In the genomic region with DNA sequence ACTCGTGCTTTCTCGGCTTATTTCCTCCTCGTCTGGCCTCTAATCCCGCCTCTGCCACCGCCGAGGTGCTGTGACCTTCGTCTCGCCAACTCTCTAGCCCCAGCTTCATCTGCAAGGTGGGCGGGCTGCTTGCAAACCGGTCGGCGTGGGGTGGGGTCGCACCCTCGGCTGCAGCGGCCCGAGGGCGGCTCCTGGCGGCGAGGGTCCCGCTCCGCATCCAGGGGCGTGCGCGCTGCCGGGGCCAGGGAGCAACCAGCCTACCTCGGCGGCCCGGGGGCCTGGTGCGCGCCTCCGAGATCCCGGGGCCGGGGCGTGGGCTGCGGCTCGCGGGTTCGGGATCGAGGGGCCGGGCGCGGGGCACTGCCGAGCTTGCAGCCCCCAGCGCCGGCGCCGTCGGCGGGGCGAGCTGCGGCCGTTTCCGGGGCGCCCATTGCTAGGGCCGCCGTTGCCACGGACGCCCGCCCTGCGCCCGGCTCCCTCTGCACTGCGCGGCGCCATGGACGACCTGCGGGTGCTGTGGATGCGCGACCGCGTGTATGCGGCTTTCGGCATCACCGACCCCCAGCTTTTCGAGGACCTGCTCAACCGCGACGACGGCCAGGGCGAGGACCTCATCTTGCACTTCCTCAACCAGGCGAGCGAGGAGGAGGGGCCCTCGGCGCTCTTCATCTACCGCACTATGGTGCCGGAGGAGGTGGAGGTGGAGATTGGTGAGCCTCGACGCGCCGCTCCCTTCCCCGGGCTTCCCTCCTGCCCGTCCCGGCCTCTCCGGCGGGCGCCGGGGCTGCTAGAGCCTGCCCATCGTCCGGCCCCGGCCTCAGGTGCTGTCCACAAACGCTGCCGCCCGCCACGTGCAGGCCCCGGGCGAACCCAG, we compare ENCODE assay signal across 8 cellular contexts. TPM values are rescaled to one million over a fixed set of nuclear protein-coding genes. Genes with fewer than 3 reads are reported as not detected.
DNase-seq lines count a peak whose midpoint lies in the region; ATAC-seq and TF ChIP-seq lines count a peak whose summit lies in the region.

A gene with protein sequence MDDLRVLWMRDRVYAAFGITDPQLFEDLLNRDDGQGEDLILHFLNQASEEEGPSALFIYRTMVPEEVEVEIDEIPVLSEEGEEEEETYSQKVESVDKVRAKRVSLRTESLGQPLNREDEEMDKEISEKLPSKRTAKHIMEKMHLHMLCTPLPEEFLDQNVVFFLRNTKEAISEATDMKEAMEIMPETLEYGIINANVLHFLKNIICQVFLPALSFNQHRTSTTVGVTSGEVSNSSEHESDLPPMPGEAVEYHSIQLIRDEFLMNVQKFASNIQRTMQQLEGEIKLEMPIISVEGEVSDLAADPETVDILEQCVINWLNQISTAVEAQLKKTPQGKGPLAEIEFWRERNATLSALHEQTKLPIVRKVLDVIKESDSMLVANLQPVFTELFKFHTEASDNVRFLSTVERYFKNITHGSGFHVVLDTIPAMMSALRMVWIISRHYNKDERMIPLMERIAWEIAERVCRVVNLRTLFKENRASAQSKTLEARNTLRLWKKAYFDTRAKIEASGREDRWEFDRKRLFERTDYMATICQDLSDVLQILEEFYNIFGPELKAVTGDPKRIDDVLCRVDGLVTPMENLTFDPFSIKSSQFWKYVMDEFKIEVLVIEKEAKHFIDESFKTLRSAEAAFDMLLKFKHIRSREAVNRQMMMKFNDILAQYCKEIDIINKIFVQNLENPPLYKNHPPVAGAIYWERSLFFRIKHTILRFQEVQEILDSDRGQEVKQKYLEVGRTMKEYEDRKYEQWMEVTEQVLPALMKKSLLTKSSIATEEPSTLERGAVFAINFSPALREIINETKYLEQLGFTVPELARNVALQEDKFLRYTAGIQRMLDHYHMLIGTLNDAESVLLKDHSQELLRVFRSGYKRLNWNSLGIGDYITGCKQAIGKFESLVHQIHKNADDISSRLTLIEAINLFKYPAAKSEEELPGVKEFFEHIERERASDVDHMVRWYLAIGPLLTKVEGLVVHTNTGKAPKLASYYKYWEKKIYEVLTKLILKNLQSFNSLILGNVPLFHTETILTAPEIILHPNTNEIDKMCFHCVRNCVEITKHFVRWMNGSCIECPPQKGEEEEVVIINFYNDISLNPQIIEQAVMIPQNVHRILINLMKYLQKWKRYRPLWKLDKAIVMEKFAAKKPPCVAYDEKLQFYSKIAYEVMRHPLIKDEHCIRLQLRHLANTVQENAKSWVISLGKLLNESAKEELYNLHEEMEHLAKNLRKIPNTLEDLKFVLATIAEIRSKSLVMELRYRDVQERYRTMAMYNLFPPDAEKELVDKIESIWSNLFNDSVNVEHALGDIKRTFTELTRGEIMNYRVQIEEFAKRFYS (N-terminal part only) (plus strand): TSS at position 461 of the 874 bp plus-strand sequence. CDS start 36 bp downstream, at position 497.

- H3K4me1 ChIP-seq in hepatocyte (ENCODE audit: insufficient read depth) (peaks cover 10% of the 10 kb centered on the region), smooth muscle cell (ENCODE audit: low read depth) (peaks cover 7% of the 10 kb centered on the region)

- ATAC-seq in GM21825 (IDR thresholded peaks at IDR 0.05; ENCODE audit: unreplicated experiment), result peak; percentile 69

- no peak within 1 kb of the TSS for H3K27ac ChIP-seq in hepatocyte
- H3K27ac ChIP-seq in smooth muscle cell (ENCODE audit: low read depth), result no peak within 1 kb of the TSS

- H3K9me3 ChIP-seq in hepatocyte (ENCODE audit: low read depth), result no peaks in the 10 kb centered on the region
- H3K9me3 ChIP-seq in smooth muscle cell (replicated peaks; ENCODE audit: low read depth), result no peaks in the 10 kb centered on the region

- peak within 1 kb of the TSS; percentile 68 for H2AFZ ChIP-seq in hepatocyte
- H2AFZ ChIP-seq in smooth muscle cell (ENCODE audit: low read depth), result no peak within 1 kb of the TSS

- TF ChIP-seq CTCF in hepatocyte (IDR thresholded peaks at IDR 0.05; ENCODE audit: poor library complexity) (peak; percentile 51), smooth muscle cell (IDR thresholded peaks at IDR 0.05; ENCODE audit: borderline replicate concordance, insufficient read depth, poor library complexity, severe bottlenecking) (peak; percentile 34)

- H3K4me2 ChIP-seq in hepatocyte (peak within 1 kb of the TSS; percentile 99), smooth muscle cell (peak within 1 kb of the TSS; percentile 98)

- no peaks in the 10 kb centered on the region for H3F3A ChIP-seq in smooth muscle cell (ENCODE audit: low read depth)

- H4K20me1 ChIP-seq in hepatocyte (ENCODE audit: insufficient read depth, poor library complexity, severe bottlenecking) (no peaks in the 10 kb centered on the region), smooth muscle cell (ENCODE audit: low read depth) (no peaks in the 10 kb centered on the region)

- no peaks in the 10 kb centered on the region for H3K9me2 ChIP-seq in hepatocyte (replicated peaks; ENCODE audit: insufficient read depth)

- H3K27me3 ChIP-seq in hepatocyte (peaks cover 3% of the 10 kb centered on the region), smooth muscle cell (ENCODE audit: low read depth) (peaks cover 37% of the 10 kb centered on the region)

- H3K36me3 ChIP-seq in hepatocyte (replicated peaks; ENCODE audit: insufficient read depth, low read depth) (no peaks in the 10 kb centered on the region), smooth muscle cell (ENCODE audit: low read depth) (no peaks in the 10 kb centered on the region)

- DNase-seq in GM03348 (ENCODE audit: low spot score), result peak; percentile 69
- peak; percentile 65 for DNase-seq in NCI-H510A (lab: John Stamatoyannopoulos, UW)
- peak; percentile 24 for DNase-seq in activated gamma-delta T cell treated with anti-CD3 and anti-CD28 coated beads, Interleukin-2, amount 50 U/mL, for 16 hours (ENCODE audit: low read depth)
- DNase-seq in hepatocyte (ENCODE audit: low spot score), result peak; percentile 72
- DNase-seq in smooth muscle cell (lab: John Stamatoyannopoulos, UW; ENCODE audit: unreplicated experiment), result no peak
- DNase-seq in T-helper 9 cell, result no peak
- DNase-seq in NCI-H2029 (lab: John Stamatoyannopoulos, UW), result no peak

- no peaks in the 10 kb centered on the region for H3K79me2 ChIP-seq in hepatocyte
- no peaks in the 10 kb centered on the region for H3K79me2 ChIP-seq in smooth muscle cell (ENCODE audit: low read depth)

- peak within 1 kb of the TSS; percentile 64 for H3K4me3 ChIP-seq in hepatocyte
- peak within 1 kb of the TSS; percentile 66 for H3K4me3 ChIP-seq in smooth muscle cell

- no peak within 1 kb of the TSS for H3K9ac ChIP-seq in smooth muscle cell (ENCODE audit: low read depth)

- 2% methylated on average over 72 of the region's 105 CpGs for WGBS in hepatocyte (ENCODE audit: low lambda C conversion rate, missing lambda C conversion rate)
- WGBS in smooth muscle cell (ENCODE audit: low lambda C conversion rate), result 2% methylated on average over 75 of the region's 105 CpGs

RNA-seq across cellular contexts. Expression of the gene that starts here (rescaled TPM):
- 0.28 and 0.60 TPM in 2 replicates for total RNA-seq in hepatocyte
- 0.22 and 0.68 TPM in 2 replicates for polyA plus RNA-seq in hepatocyte
- 1.2 and 1.5 TPM in 2 replicates for total RNA-seq in smooth muscle cell
- 1.1 and 2.2 TPM in 2 replicates for polyA plus RNA-seq in smooth muscle cell

Comparison
In these comparisons a context has a peak if more than half of its experiments do, and no peak if none do; other contexts are left out.
1. Peak in DNase-seq, H3K4me3 ChIP-seq and H3K4me2 ChIP-seq in hepatocyte; RNA of the gene not detected or under 1 TPM.
2. DNase-seq: peak in GM03348 (single experiment), NCI-H510A (single experiment) and activated gamma-delta T cell treated with anti-CD3 and anti-CD28 coated beads, Interleukin-2, amount 50 U/mL, for 16 hours (single experiment); none in smooth muscle cell (single experiment), T-helper 9 cell (single experiment) and NCI-H2029 (single experiment).